In genomic region chrX:51334276-51334675, GRCh38 we compare ENCODE assay signal across 22 cellular contexts. TPM values are rescaled to one million over a fixed set of nuclear protein-coding genes. Genes with fewer than 3 reads are reported as not detected.
A peak's percentile ranks its signal among the peaks of the same experiment; 100 is the strongest.
DNase-seq lines count a peak whose midpoint lies in the region; ATAC-seq and FAIRE-seq lines count a peak whose summit lies in the region.
"Had no signal": no experiment of that assay in that cellular context is flagged by ENCODE, and none has a peak within 500 bp of the region (broad histone marks: within the 10 kb centered on the region; RNA-seq: fewer than 3 reads in every experiment).

No MANE protein-coding gene starts in this region.

- no peak for DNase-seq in stimulated activated naive CD8-positive, alpha-beta T cell treated with anti-CD3 and anti-CD28 coated beads, Interleukin-15, amount 100 ng/mL, for 72 hours
- DNase-seq in stimulated activated naive CD8-positive, alpha-beta T cell treated with anti-CD3 and anti-CD28 coated beads, Interleukin-15, Interleukin-2, amounts not matched to agents 100 U/mL and 50 U/mL, for 24 hours = no peak
- DNase-seq in astrocyte of the hippocampus (ENCODE audit: low read depth, low spot score) (peak; percentile 47), immature natural killer cell (no peak), urothelium cell line (ENCODE audit: low spot score) (peak; percentile 1), left colon (no peak)
- DNase-seq in activated CD4-positive, CD25-positive, alpha-beta regulatory T cell (lab: John Stamatoyannopoulos, UW) = no peak
- DNase-seq: ACHN; activated effector memory CD4-positive, alpha-beta T cell treated with Interleukin-2 at 50 U/mL for 16 hours; CD4-positive, CD25-positive, alpha-beta regulatory T cell; cerebellar nuclear complex; effector memory CD8-positive, alpha-beta T cell; HCEC 1CT; heart left ventricle; naive B cell; NCI-H187; NCI-H345; Peyer's patch had no signal

- peaks cover 9% of the 10 kb centered on the region for H3K4me1 Mint-ChIP-seq in stimulated activated naive CD8-positive, alpha-beta T cell treated with anti-CD3 and anti-CD28 coated beads, Interleukin-15, amount 100 ng/mL, for 72 hours
- peaks cover 3 to 14% of the 10 kb centered on the region in 2 donors for H3K4me1 Mint-ChIP-seq in immature natural killer cell

- FAIRE-seq in urothelium cell line (lab: Jason Lieb, UNC) = no peak
- FAIRE-seq: GM12892, keratinocyte had no signal

- H3K27me3 Mint-ChIP-seq in stimulated activated naive CD8-positive, alpha-beta T cell treated with anti-CD3 and anti-CD28 coated beads, Interleukin-15, amount 100 ng/mL, for 72 hours = no peaks in the 10 kb centered on the region
- peaks cover 0 to 9% (median 9%) of the 10 kb centered on the region in 3 donors for H3K27me3 Mint-ChIP-seq in immature natural killer cell (ENCODE audit: low read depth in 3 of 3)
- H3K27me3 Mint-ChIP-seq: CD4-positive, CD25-positive, alpha-beta regulatory T cell had no signal

- intact Hi-C loops in left colon (cut with DNase I, micrococcal nuclease) = no loop called here

- H3K4me3 Mint-ChIP-seq in stimulated activated naive CD8-positive, alpha-beta T cell treated with anti-CD3 and anti-CD28 coated beads, Interleukin-15, amount 100 ng/mL, for 72 hours = peak overlapping the region; percentile 31 to 45
- H3K4me3 Mint-ChIP-seq in immature natural killer cell = peak overlapping the region in 4 of 5 donors; percentile 12 to 49 (median 18)
- H3K4me3 Mint-ChIP-seq: effector memory CD8-positive, alpha-beta T cell; T-helper 2 cell treated with Interferon-gamma antibody and Interleukin-4, amounts not matched to agents 5 μg/mL and 100 μg/mL, for 36 hours had no signal

- no peaks in the 10 kb centered on the region for H3K9me3 Mint-ChIP-seq in stimulated activated naive CD8-positive, alpha-beta T cell treated with anti-CD3 and anti-CD28 coated beads, Interleukin-15, amount 100 ng/mL, for 72 hours
- no peaks in the 10 kb centered on the region for H3K9me3 Mint-ChIP-seq in immature natural killer cell
- H3K9me3 Mint-ChIP-seq: CD4-positive, CD25-positive, alpha-beta regulatory T cell; effector memory CD8-positive, alpha-beta T cell; naive B cell; T-helper 2 cell treated with Interferon-gamma antibody and Interleukin-4, amounts not matched to agents 5 μg/mL and 100 μg/mL, for 36 hours had no signal

- ATAC-seq in stimulated activated naive CD8-positive, alpha-beta T cell treated with anti-CD3 and anti-CD28 coated beads, Interleukin-15, amount 100 ng/mL, for 72 hours = no peak
- no peak for ATAC-seq in stimulated activated naive CD8-positive, alpha-beta T cell treated with anti-CD3 and anti-CD28 coated beads, Interleukin-15, Interleukin-2, amounts not matched to agents 100 U/mL and 50 U/mL, for 24 hours
- ATAC-seq in left colon = no peak
- no peak for ATAC-seq in GM19395 (IDR thresholded peaks at IDR 0.05; ENCODE audit: unreplicated experiment)
- ATAC-seq: effector memory CD8-positive, alpha-beta T cell; heart left ventricle had no signal

- H3K36me3 Mint-ChIP-seq in immature natural killer cell = no peaks in the 10 kb centered on the region
- H3K36me3 Mint-ChIP-seq: CD4-positive, CD25-positive, alpha-beta regulatory T cell; naive B cell had no signal

- no peak overlapping the region for H3K27ac Mint-ChIP-seq in stimulated activated naive CD8-positive, alpha-beta T cell treated with anti-CD3 and anti-CD28 coated beads, Interleukin-15, amount 100 ng/mL, for 72 hours
- H3K27ac Mint-ChIP-seq in immature natural killer cell = no peak overlapping the region
- H3K27ac Mint-ChIP-seq: CD4-positive, CD25-positive, alpha-beta regulatory T cell; effector memory CD8-positive, alpha-beta T cell; T-helper 2 cell treated with Interferon-gamma antibody and Interleukin-4, amounts not matched to agents 5 μg/mL and 100 μg/mL, for 36 hours had no signal

RNA-seq across cellular contexts. Expression of gene NUDT10, which starts 1.7 kb away (rescaled TPM):
- 1 to 10 TPM in 2 of 3 donors, not detected in 1; 1.2 to 1.4 TPM for polyA plus RNA-seq in immature natural killer cell
- under 1 TPM in 1 of 2 donors, not detected in 1; 0.98 TPM for total RNA-seq in left colon
- total RNA-seq: CD4-positive, CD25-positive, alpha-beta regulatory T cell had no signal

Comparison
In these comparisons a context has a peak if more than half of its experiments do, and no peak if none do; other contexts are left out.
1. DNase-seq: peak in astrocyte of the hippocampus (single experiment) and urothelium cell line (single experiment); none in stimulated activated naive CD8-positive, alpha-beta T cell treated with anti-CD3 and anti-CD28 coated beads, Interleukin-15, amount 100 ng/mL, for 72 hours (0 of 2), stimulated activated naive CD8-positive, alpha-beta T cell treated with anti-CD3 and anti-CD28 coated beads, Interleukin-15, Interleukin-2, amounts not matched to agents 100 U/mL and 50 U/mL, for 24 hours (single experiment), immature natural killer cell (0 of 3), left colon (0 of 2) and activated CD4-positive, CD25-positive, alpha-beta regulatory T cell (0 of 4).